Comparison of ENCODE assay signal across 15 cellular contexts in genomic region chr22:46060292-46061123, GRCh38.
DNase-seq lines count a peak whose midpoint lies in the region; FAIRE-seq and TF ChIP-seq lines count a peak whose summit lies in the region.
"Had no signal": no experiment of that assay in that cellular context is flagged by ENCODE, and none has a peak within 500 bp of the region (broad histone marks: within the 10 kb centered on the region; RNA-seq: fewer than 3 reads in every experiment).

No MANE protein-coding gene starts in this region.

- H3K4me3 Mint-ChIP-seq in astrocyte (ENCODE audit: unreplicated experiment): no peak overlapping the region
- no peak overlapping the region for H3K4me3 Mint-ChIP-seq in progenitor cell of endocrine pancreas (ENCODE audit: low read depth)
- H3K4me3 Mint-ChIP-seq: activated T-cell treated with anti-CD3 and anti-CD28 coated beads, Interleukin-2, amount 50 U/mL, for 24 hours had no signal

- H3K4me3 ChIP-seq in H7 (ENCODE audit: insufficient read depth, low read depth, low read length) (peak overlapping the region; percentile 16; the same call in 1 of the 2 replicates), astrocyte (ENCODE audit: insufficient read depth, low read depth, low read length) (no peak overlapping the region), iPS DF 6.9 (ENCODE audit: low read length) (peak overlapping the region; percentile 34; the same call in 1 of the 2 replicates), smooth muscle cell (no peak overlapping the region), trophoblast cell (ENCODE audit: low read depth, low read length) (no peak overlapping the region)
- H3K4me3 ChIP-seq: BLaER1, lung, pancreas, thyroid gland had no signal

- H3K23ac ChIP-seq in trophoblast cell (ENCODE audit: low read length): no peak overlapping the region

- no peak overlapping the region for H2AFZ ChIP-seq in astrocyte (ENCODE audit: low read depth, low read length)
- H2AFZ ChIP-seq in smooth muscle cell (ENCODE audit: low read depth): no peak overlapping the region
- no peak overlapping the region for H2AFZ ChIP-seq in trophoblast cell (ENCODE audit: insufficient read depth, low read length, poor library complexity)

- no peak for FAIRE-seq in astrocyte (lab: Jason Lieb, UNC)
- FAIRE-seq: bronchial epithelial cell, pancreas had no signal

- H2BK5ac ChIP-seq in trophoblast cell (ENCODE audit: low read depth, low read length, poor library complexity): no peak overlapping the region

- no CpG with 5 or more reads among the region's 14 CpGs for WGBS in iPS DF 6.9 (ENCODE audit: insufficient coverage, insufficient read length)
- WGBS in smooth muscle cell (ENCODE audit: low lambda C conversion rate): 90% methylated on average over 14 of the region's 14 CpGs
- WGBS in trophoblast cell (ENCODE audit: extremely low coverage, insufficient coverage, insufficient read length): no CpG with 5 or more reads among the region's 14 CpGs

- H4K12ac ChIP-seq in trophoblast cell (ENCODE audit: low read depth, low read length): no peak overlapping the region

- peak; percentile 62 for DNase-seq in H7
- peak; percentile 14 for DNase-seq in astrocyte (ENCODE audit: low read depth)
- no peak for DNase-seq in iPS DF 6.9 (ENCODE audit: low read depth, low spot score)
- no peak for DNase-seq in smooth muscle cell (lab: John Stamatoyannopoulos, UW; ENCODE audit: unreplicated experiment)
- no peak for DNase-seq in trophoblast cell
- DNase-seq in NCI-H2029 (lab: John Stamatoyannopoulos, UW): no peak
- no peak for DNase-seq in progenitor cell of endocrine pancreas (ENCODE audit: low spot score, unreplicated experiment)
- no peak for DNase-seq in NCI-H1092 (lab: John Stamatoyannopoulos, UW)
- DNase-seq: NCI-H226, thyroid gland had no signal

- H2BK12ac ChIP-seq in trophoblast cell (ENCODE audit: low read length): no peak overlapping the region

- H4K91ac ChIP-seq in trophoblast cell (ENCODE audit: low read depth, low read length): no peak overlapping the region

- no peaks in the 10 kb centered on the region for H3K79me1 ChIP-seq in trophoblast cell (ENCODE audit: low read length)

- H3K18ac ChIP-seq in trophoblast cell (ENCODE audit: low read length): no peak overlapping the region

- H3K27me3 Mint-ChIP-seq in astrocyte (ENCODE audit: low read depth, unreplicated experiment) (peaks cover 76% of the 10 kb centered on the region), progenitor cell of endocrine pancreas (peaks cover 83% of the 10 kb centered on the region)
- H3K27me3 Mint-ChIP-seq: activated T-cell treated with anti-CD3 and anti-CD28 coated beads, Interleukin-2, amount 50 U/mL, for 24 hours had no signal

- H3K79me2 ChIP-seq in astrocyte (ENCODE audit: insufficient read depth, low read length): peaks cover 99% of the 10 kb centered on the region
- H3K79me2 ChIP-seq in smooth muscle cell (ENCODE audit: low read depth): no peaks in the 10 kb centered on the region
- H3K79me2 ChIP-seq in trophoblast cell (ENCODE audit: control insufficient read depth, insufficient read depth, low read length, poor library complexity): no peaks in the 10 kb centered on the region

- H3K4me2 ChIP-seq in astrocyte (ENCODE audit: low read length): no peak overlapping the region
- H3K4me2 ChIP-seq in smooth muscle cell: peak overlapping the region; percentile 59
- no peak overlapping the region for H3K4me2 ChIP-seq in trophoblast cell (ENCODE audit: low read length)
- H3K4me2 ChIP-seq: BLaER1 had no signal

- H3K4me1 ChIP-seq in astrocyte (ENCODE audit: insufficient read depth, low read length) (peaks cover 47% of the 10 kb centered on the region), iPS DF 6.9 (ENCODE audit: control insufficient read depth, insufficient read depth, low read length) (no peaks in the 10 kb centered on the region; the same call in 1 of the 2 replicates), smooth muscle cell (ENCODE audit: low read depth) (no peaks in the 10 kb centered on the region), trophoblast cell (ENCODE audit: control insufficient read depth in 1 of 2, insufficient read depth in 2 of 2, low read length in 2 of 2) (no peaks in the 10 kb centered on the region)

- H3K4me1 Mint-ChIP-seq in astrocyte (ENCODE audit: low read depth, unreplicated experiment) (no peaks in the 10 kb centered on the region), progenitor cell of endocrine pancreas (ENCODE audit: low read depth) (no peaks in the 10 kb centered on the region)

- no peak overlapping the region for H3K14ac ChIP-seq in trophoblast cell (ENCODE audit: low read length)

- no peak overlapping the region for H3K9ac ChIP-seq in astrocyte (ENCODE audit: low read length)
- H3K9ac ChIP-seq in smooth muscle cell (ENCODE audit: low read depth): no peak overlapping the region
- H3K9ac ChIP-seq in trophoblast cell (ENCODE audit: low read length): no peak overlapping the region
- H3K9ac ChIP-seq: BLaER1 had no signal

- no peaks in the 10 kb centered on the region for H3F3A ChIP-seq in smooth muscle cell (ENCODE audit: low read depth)

- H3K27me3 ChIP-seq in H7 (ENCODE audit: control insufficient read depth, insufficient read depth, low read length) (no peaks in the 10 kb centered on the region; the same call in 1 of the 2 replicates), astrocyte (ENCODE audit: insufficient read depth, low read length) (no peaks in the 10 kb centered on the region), iPS DF 6.9 (ENCODE audit: control insufficient read depth, insufficient read depth, low read length) (peaks cover 2% of the 10 kb centered on the region; the same call in 1 of the 2 replicates), smooth muscle cell (ENCODE audit: low read depth) (peaks cover 57% of the 10 kb centered on the region), trophoblast cell (ENCODE audit: insufficient read depth, low read length) (peaks cover 32% of the 10 kb centered on the region)
- H3K27me3 ChIP-seq: pancreas, thyroid gland had no signal

- H3K36me3 Mint-ChIP-seq in astrocyte (ENCODE audit: low read depth, unreplicated experiment) (no peaks in the 10 kb centered on the region), progenitor cell of endocrine pancreas (ENCODE audit: insufficient read depth) (no peaks in the 10 kb centered on the region)

- no peak overlapping the region for H4K8ac ChIP-seq in trophoblast cell (ENCODE audit: low read depth, low read length)

- H3K36me3 ChIP-seq in H7 (replicated peaks; ENCODE audit: control insufficient read depth, insufficient read depth, low read length): no peaks in the 10 kb centered on the region
- H3K36me3 ChIP-seq in astrocyte (ENCODE audit: insufficient read depth, low read length): no peaks in the 10 kb centered on the region
- peaks cover 2% of the 10 kb centered on the region; the same call in 1 of the 2 replicates for H3K36me3 ChIP-seq in iPS DF 6.9 (ENCODE audit: control insufficient read depth, insufficient read depth, low read length)
- no peaks in the 10 kb centered on the region for H3K36me3 ChIP-seq in smooth muscle cell (ENCODE audit: low read depth)
- H3K36me3 ChIP-seq in trophoblast cell (ENCODE audit: control insufficient read depth in 1 of 2, insufficient read depth in 2 of 2, low read length in 2 of 2): no peaks in the 10 kb centered on the region
- H3K36me3 ChIP-seq: pancreas, thyroid gland had no signal

- no peak overlapping the region for H3K4ac ChIP-seq in trophoblast cell (ENCODE audit: low read depth, low read length)

- H3K9me3 Mint-ChIP-seq in astrocyte (ENCODE audit: unreplicated experiment): no peaks in the 10 kb centered on the region
- H3K9me3 Mint-ChIP-seq in progenitor cell of endocrine pancreas (ENCODE audit: low read depth): no peaks in the 10 kb centered on the region
- H3K9me3 Mint-ChIP-seq: activated T-cell treated with anti-CD3 and anti-CD28 coated beads, Interleukin-2, amount 50 U/mL, for 24 hours had no signal

- H3K9me3 ChIP-seq in astrocyte (ENCODE audit: insufficient read depth, low read depth, low read length) (no peaks in the 10 kb centered on the region), iPS DF 6.9 (ENCODE audit: control insufficient read depth, insufficient read depth, low read length) (no peaks in the 10 kb centered on the region), smooth muscle cell (replicated peaks; ENCODE audit: low read depth) (no peaks in the 10 kb centered on the region), trophoblast cell (ENCODE audit: insufficient read depth, low read depth, low read length) (no peaks in the 10 kb centered on the region)
- H3K9me3 ChIP-seq: BLaER1, pancreas, thyroid gland had no signal

- H3K27ac ChIP-seq in astrocyte (ENCODE audit: low read depth, low read length) (no peak overlapping the region), iPS DF 6.9 (ENCODE audit: low read length) (no peak overlapping the region), smooth muscle cell (ENCODE audit: low read depth) (no peak overlapping the region), trophoblast cell (ENCODE audit: low read depth, low read length) (no peak overlapping the region)
- H3K27ac ChIP-seq: BLaER1 had no signal

- H2AK5ac ChIP-seq in trophoblast cell (ENCODE audit: low read length): no peak overlapping the region

- no peaks in the 10 kb centered on the region for H4K20me1 ChIP-seq in astrocyte (ENCODE audit: insufficient read depth, low read length)
- H4K20me1 ChIP-seq in smooth muscle cell (ENCODE audit: low read depth): no peaks in the 10 kb centered on the region

- no peak for TF ChIP-seq CTCF in astrocyte (IDR thresholded peaks at IDR 0.05; ENCODE audit: insufficient read depth, low read depth, low read length)
- no peak for TF ChIP-seq CTCF in smooth muscle cell (IDR thresholded peaks at IDR 0.05; ENCODE audit: borderline replicate concordance, insufficient read depth, poor library complexity, severe bottlenecking)
- TF ChIP-seq CTCF in progenitor cell of endocrine pancreas (IDR thresholded peaks at IDR 0.05; ENCODE audit: unreplicated experiment): no peak

- no peak overlapping the region for H3K27ac Mint-ChIP-seq in astrocyte (ENCODE audit: unreplicated experiment)
- no peak overlapping the region for H3K27ac Mint-ChIP-seq in progenitor cell of endocrine pancreas
- H3K27ac Mint-ChIP-seq: activated T-cell treated with anti-CD3 and anti-CD28 coated beads, Interleukin-2, amount 50 U/mL, for 24 hours had no signal

- no peak overlapping the region for H2BK120ac ChIP-seq in trophoblast cell (ENCODE audit: insufficient read depth, low read length, poor library complexity)

Comparison
In these comparisons a context has a peak if more than half of its experiments do, and no peak if none do; other contexts are left out.
1. DNase-seq: peak in H7 (single experiment) and astrocyte (single experiment); none in iPS DF 6.9 (single experiment), smooth muscle cell (single experiment), trophoblast cell (0 of 2), NCI-H2029 (single experiment), progenitor cell of endocrine pancreas (single experiment) and NCI-H1092 (single experiment).
2. H3K4me3 ChIP-seq: peak in H7 (single experiment) and iPS DF 6.9 (single experiment); none in astrocyte (single experiment), smooth muscle cell (single experiment) and trophoblast cell (single experiment).